Comparison of ENCODE assay signal across 7 cellular contexts in genomic region chr10:24748214-24748613, GRCh38.
"Had no signal": no experiment of that assay in that cellular context is flagged by ENCODE, and none has a peak within 500 bp of the region (broad histone marks: within the 10 kb centered on the region; RNA-seq: fewer than 3 reads in every experiment).

No MANE protein-coding gene starts in this region.

- ATAC-seq: HepG2 had no signal

- FAIRE-seq: HepG2, HTR-8/SVneo had no signal

- H3K4me2 ChIP-seq: KMS-11 had no signal

- H3K9ac ChIP-seq: KMS-11 had no signal

- DNase-seq: IMR-90, KBM-7, KG1 had no signal

- H3K27ac ChIP-seq: HL-60, KMS-11 had no signal
